Comparison of ENCODE assay signal across 1 cellular context in the genomic region with DNA sequence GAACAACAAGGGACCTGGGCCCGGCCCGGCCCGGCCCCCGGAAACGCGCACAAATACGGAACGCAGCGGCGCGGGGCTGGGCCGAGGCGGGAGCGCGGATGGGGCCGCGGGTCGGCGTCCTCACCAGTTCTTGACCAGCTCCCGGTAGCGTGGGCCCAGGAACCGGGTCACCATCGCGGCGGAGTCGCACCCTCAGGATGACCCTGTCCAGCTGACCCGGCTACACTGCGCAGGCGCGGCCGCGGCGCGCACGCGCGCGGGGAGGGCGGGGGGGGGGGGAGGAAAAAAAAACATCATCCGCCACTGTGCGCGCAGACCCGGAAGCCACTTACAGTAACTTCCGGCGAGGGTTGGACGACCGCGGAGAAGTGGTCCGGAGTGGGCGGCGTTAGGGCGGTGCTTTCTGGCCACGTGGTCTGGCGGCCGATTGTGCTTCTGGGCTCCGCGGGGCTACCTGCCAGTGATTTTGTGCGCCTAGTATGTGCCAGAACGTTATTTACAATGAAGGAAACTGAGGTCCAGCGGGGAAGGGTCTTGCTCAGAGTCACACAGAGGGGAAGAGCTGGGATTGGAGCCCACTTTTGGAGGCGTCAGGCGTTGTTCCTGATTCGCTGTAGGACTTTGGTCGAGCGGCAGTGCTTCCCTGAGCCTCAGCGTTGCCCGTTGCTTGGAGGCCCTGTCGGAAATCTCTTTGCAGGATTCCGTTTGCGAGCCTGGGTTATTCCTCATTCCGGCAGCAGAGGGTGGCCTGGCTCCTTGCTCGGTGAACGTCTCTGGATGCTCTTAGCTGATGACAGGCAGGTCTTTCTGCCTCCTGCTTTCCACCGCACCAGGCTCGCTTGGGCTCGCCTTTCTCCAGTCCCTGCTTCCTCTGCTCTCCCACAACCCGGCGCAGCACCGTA.
TF ChIP-seq lines count a peak whose summit lies in the region.

A gene (minus strand): TSS at position 227 of the 902 bp plus-strand sequence. CDS start 53 bp downstream, at position 174.

TF ChIP-seq in H1, 55 proteins besides CTCF, POLR2A, EP300 and RAD21:
- TF ChIP-seq KDM1A (IDR thresholded peaks at IDR 0.05; ENCODE audit: borderline replicate concordance, low read length), result no peak
- peak; percentile 88 for TF ChIP-seq RBBP5 (IDR thresholded peaks at IDR 0.05; ENCODE audit: borderline replicate concordance, low read depth, low read length)
- TF ChIP-seq CEBPB (IDR thresholded peaks at IDR 0.05; ENCODE audit: low read depth, low read length), result no peak
- TF ChIP-seq, protein P1, sequence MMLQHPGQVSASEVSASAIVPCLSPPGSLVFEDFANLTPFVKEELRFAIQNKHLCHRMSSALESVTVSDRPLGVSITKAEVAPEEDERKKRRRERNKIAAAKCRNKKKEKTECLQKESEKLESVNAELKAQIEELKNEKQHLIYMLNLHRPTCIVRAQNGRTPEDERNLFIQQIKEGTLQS (IDR thresholded peaks at IDR 0.05; ENCODE audit: insufficient read depth, low read depth, low read length), result 0 out of 2 replicates have a peak, but pooled peaks have one; percentile 6
- no peak for TF ChIP-seq KDM4A (IDR thresholded peaks at IDR 0.05; ENCODE audit: low read depth, low read length, severe bottlenecking)
- peak; percentile 53 to 86; a peak in 3 of 4 replicates for TF ChIP-seq SIN3A (conservative IDR thresholded peaks at IDR 0.05 in 1 of 2, IDR thresholded peaks at IDR 0.05 in 1 of 2; ENCODE audit: low read depth in 1 of 2, low read length in 2 of 2)
- 0 out of 4 replicates have a peak, but pooled peaks of 1 of the 2 experiments have one; percentile 45 for TF ChIP-seq HDAC2 (IDR thresholded peaks at IDR 0.05; ENCODE audit: borderline replicate concordance in 1 of 2, low read depth in 2 of 2, low read length in 2 of 2)
- TF ChIP-seq PHF8 (conservative IDR thresholded peaks at IDR 0.05; ENCODE audit: low read depth, low read length), result peak; percentile 76
- peak; percentile 88 for TF ChIP-seq SP4 (IDR thresholded peaks at IDR 0.05; ENCODE audit: low read length)
- TF ChIP-seq SAP30 (IDR thresholded peaks at IDR 0.05; ENCODE audit: insufficient read depth, insufficient replicate concordance, low read length), result peak; percentile 88
- TF ChIP-seq TAF1 (IDR thresholded peaks at IDR 0.05; ENCODE audit: low read depth, low read length), result peak; percentile 72
- peak; percentile 79 for TF ChIP-seq BACH1 (IDR thresholded peaks at IDR 0.05; ENCODE audit: low read length)
- no peak for TF ChIP-seq EGR1 (IDR thresholded peaks at IDR 0.05; ENCODE audit: borderline replicate concordance, low read depth, low read length)
- TF ChIP-seq GTF2F1 (IDR thresholded peaks at IDR 0.05; ENCODE audit: borderline replicate concordance, low read depth, low read length), result peak; percentile 80; the same call in 1 of the 2 replicates
- TF ChIP-seq, protein P2, sequence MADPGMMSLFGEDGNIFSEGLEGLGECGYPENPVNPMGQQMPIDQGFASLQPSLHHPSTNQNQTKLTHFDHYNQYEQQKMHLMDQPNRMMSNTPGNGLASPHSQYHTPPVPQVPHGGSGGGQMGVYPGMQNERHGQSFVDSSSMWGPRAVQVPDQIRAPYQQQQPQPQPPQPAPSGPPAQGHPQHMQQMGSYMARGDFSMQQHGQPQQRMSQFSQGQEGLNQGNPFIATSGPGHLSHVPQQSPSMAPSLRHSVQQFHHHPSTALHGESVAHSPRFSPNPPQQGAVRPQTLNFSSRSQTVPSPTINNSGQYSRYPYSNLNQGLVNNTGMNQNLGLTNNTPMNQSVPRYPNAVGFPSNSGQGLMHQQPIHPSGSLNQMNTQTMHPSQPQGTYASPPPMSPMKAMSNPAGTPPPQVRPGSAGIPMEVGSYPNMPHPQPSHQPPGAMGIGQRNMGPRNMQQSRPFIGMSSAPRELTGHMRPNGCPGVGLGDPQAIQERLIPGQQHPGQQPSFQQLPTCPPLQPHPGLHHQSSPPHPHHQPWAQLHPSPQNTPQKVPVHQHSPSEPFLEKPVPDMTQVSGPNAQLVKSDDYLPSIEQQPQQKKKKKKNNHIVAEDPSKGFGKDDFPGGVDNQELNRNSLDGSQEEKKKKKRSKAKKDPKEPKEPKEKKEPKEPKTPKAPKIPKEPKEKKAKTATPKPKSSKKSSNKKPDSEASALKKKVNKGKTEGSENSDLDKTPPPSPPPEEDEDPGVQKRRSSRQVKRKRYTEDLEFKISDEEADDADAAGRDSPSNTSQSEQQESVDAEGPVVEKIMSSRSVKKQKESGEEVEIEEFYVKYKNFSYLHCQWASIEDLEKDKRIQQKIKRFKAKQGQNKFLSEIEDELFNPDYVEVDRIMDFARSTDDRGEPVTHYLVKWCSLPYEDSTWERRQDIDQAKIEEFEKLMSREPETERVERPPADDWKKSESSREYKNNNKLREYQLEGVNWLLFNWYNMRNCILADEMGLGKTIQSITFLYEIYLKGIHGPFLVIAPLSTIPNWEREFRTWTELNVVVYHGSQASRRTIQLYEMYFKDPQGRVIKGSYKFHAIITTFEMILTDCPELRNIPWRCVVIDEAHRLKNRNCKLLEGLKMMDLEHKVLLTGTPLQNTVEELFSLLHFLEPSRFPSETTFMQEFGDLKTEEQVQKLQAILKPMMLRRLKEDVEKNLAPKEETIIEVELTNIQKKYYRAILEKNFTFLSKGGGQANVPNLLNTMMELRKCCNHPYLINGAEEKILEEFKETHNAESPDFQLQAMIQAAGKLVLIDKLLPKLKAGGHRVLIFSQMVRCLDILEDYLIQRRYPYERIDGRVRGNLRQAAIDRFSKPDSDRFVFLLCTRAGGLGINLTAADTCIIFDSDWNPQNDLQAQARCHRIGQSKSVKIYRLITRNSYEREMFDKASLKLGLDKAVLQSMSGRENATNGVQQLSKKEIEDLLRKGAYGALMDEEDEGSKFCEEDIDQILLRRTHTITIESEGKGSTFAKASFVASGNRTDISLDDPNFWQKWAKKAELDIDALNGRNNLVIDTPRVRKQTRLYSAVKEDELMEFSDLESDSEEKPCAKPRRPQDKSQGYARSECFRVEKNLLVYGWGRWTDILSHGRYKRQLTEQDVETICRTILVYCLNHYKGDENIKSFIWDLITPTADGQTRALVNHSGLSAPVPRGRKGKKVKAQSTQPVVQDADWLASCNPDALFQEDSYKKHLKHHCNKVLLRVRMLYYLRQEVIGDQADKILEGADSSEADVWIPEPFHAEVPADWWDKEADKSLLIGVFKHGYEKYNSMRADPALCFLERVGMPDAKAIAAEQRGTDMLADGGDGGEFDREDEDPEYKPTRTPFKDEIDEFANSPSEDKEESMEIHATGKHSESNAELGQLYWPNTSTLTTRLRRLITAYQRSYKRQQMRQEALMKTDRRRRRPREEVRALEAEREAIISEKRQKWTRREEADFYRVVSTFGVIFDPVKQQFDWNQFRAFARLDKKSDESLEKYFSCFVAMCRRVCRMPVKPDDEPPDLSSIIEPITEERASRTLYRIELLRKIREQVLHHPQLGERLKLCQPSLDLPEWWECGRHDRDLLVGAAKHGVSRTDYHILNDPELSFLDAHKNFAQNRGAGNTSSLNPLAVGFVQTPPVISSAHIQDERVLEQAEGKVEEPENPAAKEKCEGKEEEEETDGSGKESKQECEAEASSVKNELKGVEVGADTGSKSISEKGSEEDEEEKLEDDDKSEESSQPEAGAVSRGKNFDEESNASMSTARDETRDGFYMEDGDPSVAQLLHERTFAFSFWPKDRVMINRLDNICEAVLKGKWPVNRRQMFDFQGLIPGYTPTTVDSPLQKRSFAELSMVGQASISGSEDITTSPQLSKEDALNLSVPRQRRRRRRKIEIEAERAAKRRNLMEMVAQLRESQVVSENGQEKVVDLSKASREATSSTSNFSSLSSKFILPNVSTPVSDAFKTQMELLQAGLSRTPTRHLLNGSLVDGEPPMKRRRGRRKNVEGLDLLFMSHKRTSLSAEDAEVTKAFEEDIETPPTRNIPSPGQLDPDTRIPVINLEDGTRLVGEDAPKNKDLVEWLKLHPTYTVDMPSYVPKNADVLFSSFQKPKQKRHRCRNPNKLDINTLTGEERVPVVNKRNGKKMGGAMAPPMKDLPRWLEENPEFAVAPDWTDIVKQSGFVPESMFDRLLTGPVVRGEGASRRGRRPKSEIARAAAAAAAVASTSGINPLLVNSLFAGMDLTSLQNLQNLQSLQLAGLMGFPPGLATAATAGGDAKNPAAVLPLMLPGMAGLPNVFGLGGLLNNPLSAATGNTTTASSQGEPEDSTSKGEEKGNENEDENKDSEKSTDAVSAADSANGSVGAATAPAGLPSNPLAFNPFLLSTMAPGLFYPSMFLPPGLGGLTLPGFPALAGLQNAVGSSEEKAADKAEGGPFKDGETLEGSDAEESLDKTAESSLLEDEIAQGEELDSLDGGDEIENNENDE (IDR thresholded peaks at IDR 0.05; ENCODE audit: insufficient replicate concordance, low read length), result no peak
- no peak for TF ChIP-seq RFX5 (IDR thresholded peaks at IDR 0.05; ENCODE audit: borderline replicate concordance, low read depth, low read length)
- TF ChIP-seq, protein P3, sequence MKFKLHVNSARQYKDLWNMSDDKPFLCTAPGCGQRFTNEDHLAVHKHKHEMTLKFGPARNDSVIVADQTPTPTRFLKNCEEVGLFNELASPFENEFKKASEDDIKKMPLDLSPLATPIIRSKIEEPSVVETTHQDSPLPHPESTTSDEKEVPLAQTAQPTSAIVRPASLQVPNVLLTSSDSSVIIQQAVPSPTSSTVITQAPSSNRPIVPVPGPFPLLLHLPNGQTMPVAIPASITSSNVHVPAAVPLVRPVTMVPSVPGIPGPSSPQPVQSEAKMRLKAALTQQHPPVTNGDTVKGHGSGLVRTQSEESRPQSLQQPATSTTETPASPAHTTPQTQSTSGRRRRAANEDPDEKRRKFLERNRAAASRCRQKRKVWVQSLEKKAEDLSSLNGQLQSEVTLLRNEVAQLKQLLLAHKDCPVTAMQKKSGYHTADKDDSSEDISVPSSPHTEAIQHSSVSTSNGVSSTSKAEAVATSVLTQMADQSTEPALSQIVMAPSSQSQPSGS (IDR thresholded peaks at IDR 0.05; ENCODE audit: low read length), result peak; percentile 78
- TF ChIP-seq, protein P4, sequence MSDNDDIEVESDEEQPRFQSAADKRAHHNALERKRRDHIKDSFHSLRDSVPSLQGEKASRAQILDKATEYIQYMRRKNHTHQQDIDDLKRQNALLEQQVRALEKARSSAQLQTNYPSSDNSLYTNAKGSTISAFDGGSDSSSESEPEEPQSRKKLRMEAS (IDR thresholded peaks at IDR 0.05), result peak; percentile 93
- 0 out of 2 replicates have a peak, but pooled peaks have one; percentile 26 for TF ChIP-seq SP1 (IDR thresholded peaks at IDR 0.05; ENCODE audit: low read depth, low read length)
- TF ChIP-seq GABPA (IDR thresholded peaks at IDR 0.05; ENCODE audit: borderline replicate concordance, insufficient read depth, low read length), result peak; percentile 71
- TF ChIP-seq, protein P5, sequence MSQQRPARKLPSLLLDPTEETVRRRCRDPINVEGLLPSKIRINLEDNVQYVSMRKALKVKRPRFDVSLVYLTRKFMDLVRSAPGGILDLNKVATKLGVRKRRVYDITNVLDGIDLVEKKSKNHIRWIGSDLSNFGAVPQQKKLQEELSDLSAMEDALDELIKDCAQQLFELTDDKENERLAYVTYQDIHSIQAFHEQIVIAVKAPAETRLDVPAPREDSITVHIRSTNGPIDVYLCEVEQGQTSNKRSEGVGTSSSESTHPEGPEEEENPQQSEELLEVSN (IDR thresholded peaks at IDR 0.05), result peak; percentile 50; the same call in 1 of the 2 replicates
- TF ChIP-seq CHD2 (IDR thresholded peaks at IDR 0.05; ENCODE audit: low read length), result no peak
- TF ChIP-seq NANOG (IDR thresholded peaks at IDR 0.05; ENCODE audit: insufficient read depth, low read depth, low read length, poor library complexity, severe bottlenecking), result no peak
- no peak for TF ChIP-seq SUZ12 (IDR thresholded peaks at IDR 0.05; ENCODE audit: low read length)
- TF ChIP-seq ASH2L (IDR thresholded peaks at IDR 0.05; ENCODE audit: low read length), result peak; percentile 78
- TF ChIP-seq, protein P6, sequence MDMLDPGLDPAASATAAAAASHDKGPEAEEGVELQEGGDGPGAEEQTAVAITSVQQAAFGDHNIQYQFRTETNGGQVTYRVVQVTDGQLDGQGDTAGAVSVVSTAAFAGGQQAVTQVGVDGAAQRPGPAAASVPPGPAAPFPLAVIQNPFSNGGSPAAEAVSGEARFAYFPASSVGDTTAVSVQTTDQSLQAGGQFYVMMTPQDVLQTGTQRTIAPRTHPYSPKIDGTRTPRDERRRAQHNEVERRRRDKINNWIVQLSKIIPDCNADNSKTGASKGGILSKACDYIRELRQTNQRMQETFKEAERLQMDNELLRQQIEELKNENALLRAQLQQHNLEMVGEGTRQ (IDR thresholded peaks at IDR 0.05; ENCODE audit: low read length), result peak; percentile 84
- 0 out of 2 replicates have a peak, but pooled peaks have one; percentile 21 for TF ChIP-seq CREB1 (IDR thresholded peaks at IDR 0.05)
- TF ChIP-seq TBP (IDR thresholded peaks at IDR 0.05; ENCODE audit: low read depth, low read length), result peak; percentile 60; the same call in 1 of the 2 replicates
- TF ChIP-seq POLR2AphosphoS5 (IDR thresholded peaks at IDR 0.05; ENCODE audit: low read depth, low read length), result peak; percentile 49
- no peak for TF ChIP-seq KDM5A (IDR thresholded peaks at IDR 0.05; ENCODE audit: low read length)
- peak; percentile 53 for TF ChIP-seq NRF1 (IDR thresholded peaks at IDR 0.05; ENCODE audit: low read depth, low read length)
